1 cellular context compared by ENCODE assay signal in genomic region chr11:10374386-10374785, GRCh38.
TF ChIP-seq lines count a peak whose summit lies in the region.

No MANE protein-coding gene starts in this region.

TF ChIP-seq in IMR-90, 13 proteins besides CTCF, POLR2A, EP300 and RAD21:
- TF ChIP-seq NFE2L2 (IDR thresholded peaks at IDR 0.05; ENCODE audit: low read depth, low read length) (no peak), USF2 (IDR thresholded peaks at IDR 0.05; ENCODE audit: low read depth, low read length) (no peak), RCOR1 (IDR thresholded peaks at IDR 0.05; ENCODE audit: insufficient replicate concordance, low read length) (no peak), MXI1 (IDR thresholded peaks at IDR 0.05; ENCODE audit: borderline replicate concordance, low read depth, low read length) (no peak), FOS (IDR thresholded peaks at IDR 0.05; ENCODE audit: low read depth, low read length) (no peak), MAZ (IDR thresholded peaks at IDR 0.05; ENCODE audit: borderline replicate concordance, low read depth, low read length) (no peak), SMC3 (IDR thresholded peaks at IDR 0.05; ENCODE audit: low read depth, low read length) (no peak), CEBPB (IDR thresholded peaks at IDR 0.05; ENCODE audit: low read depth, low read length) (no peak), RFX5 (IDR thresholded peaks at IDR 0.05; ENCODE audit: low read depth, low read length) (no peak), ELK1 (IDR thresholded peaks at IDR 0.05; ENCODE audit: borderline replicate concordance, low read depth, low read length) (no peak), CHD1 (IDR thresholded peaks at IDR 0.05; ENCODE audit: low read depth, low read length) (no peak), BHLHE40 (IDR thresholded peaks at IDR 0.05; ENCODE audit: low read depth, low read length) (no peak), MAFK (IDR thresholded peaks at IDR 0.05; ENCODE audit: low read depth, low read length) (no peak)
